ENCODE assay signal across 13 cellular contexts in the genomic region with DNA sequence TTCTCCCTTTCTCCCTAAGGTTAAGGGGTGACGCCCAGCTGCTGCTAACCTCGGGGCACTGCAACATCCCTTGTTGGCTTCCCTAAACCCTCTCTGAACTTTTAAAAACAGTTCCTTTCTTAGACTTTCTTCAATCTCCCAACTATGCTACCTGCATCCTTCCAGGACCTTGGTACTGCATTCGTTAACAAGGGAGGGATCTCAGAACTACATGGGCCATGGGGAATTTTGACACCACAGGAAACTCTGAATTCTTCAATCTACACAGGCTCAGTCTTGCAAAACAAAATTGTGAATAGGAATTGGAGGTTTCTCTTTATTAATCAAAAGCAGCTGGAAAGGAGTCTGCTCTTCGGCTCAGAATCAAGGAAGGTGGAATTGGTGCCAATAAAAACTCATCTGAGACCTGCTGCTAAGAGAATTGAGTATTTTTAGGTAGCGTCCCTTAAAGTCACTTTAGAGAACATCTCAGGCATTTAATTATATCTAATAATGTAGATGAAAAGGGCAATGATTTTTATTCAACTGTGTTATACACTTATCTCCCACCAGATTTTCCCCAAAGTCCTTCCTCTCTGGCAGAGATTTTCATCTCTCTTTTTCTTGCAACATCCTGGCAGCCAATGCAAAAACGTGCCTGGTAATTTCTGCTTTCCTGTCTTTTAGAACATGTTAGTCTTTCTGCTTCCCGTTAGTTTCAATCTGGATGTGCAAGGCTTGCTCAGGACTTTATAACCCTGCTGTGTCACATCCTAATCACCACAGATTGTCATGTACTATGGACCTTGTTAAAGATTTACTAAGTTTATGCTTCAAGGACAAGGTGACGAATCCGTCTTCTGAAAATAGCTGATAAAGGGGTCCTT.
A peak's percentile ranks its signal among the peaks of the same experiment; 100 is the strongest.
DNase-seq lines count a peak whose midpoint lies in the region; ATAC-seq, FAIRE-seq and TF ChIP-seq lines count a peak whose summit lies in the region.
"Had no signal": no experiment of that assay in that cellular context is flagged by ENCODE, and none has a peak within 500 bp of the region (broad histone marks: within the 10 kb centered on the region; RNA-seq: fewer than 3 reads in every experiment).

No MANE protein-coding gene starts in this region.

- WGBS in SK-N-SH (ENCODE audit: low lambda C conversion rate): 36% methylated on average over 9 of the region's 9 CpGs

- TF ChIP-seq EP300 in SK-N-SH (IDR thresholded peaks at IDR 0.05; ENCODE audit: borderline replicate concordance in 1 of 2, low read depth in 1 of 2, low read length in 1 of 2): peak in 1 of 2 experiments; percentile 31; a peak in 3 of 4 replicates

- H2AFZ ChIP-seq in SK-N-SH (ENCODE audit: low read depth): peak overlapping the region; percentile 13; the same call in 1 of the 2 replicates

- H3K27ac Mint-ChIP-seq in nephron: peak overlapping the region; percentile 70 to 96 (median 93)
- H3K27ac Mint-ChIP-seq: activated T-helper 1 cell treated with anti-CD3 and anti-CD28 coated beads, Interleukin-12 subunit alpha, Interleukin-12 subunit beta, Interleukin-2, Interleukin-4 antibody, amounts not matched to agents 30 ng/mL and 10 ng/mL and 1 ng/mL, durations not matched to agents 14 hours and 24 hours and 36 hours; IgD-negative memory B cell had no signal

- H3K4me3 Mint-ChIP-seq in nephron: peak overlapping the region in 1 of 3 experiments; percentile 7
- H3K4me3 Mint-ChIP-seq: activated T-helper 1 cell treated with anti-CD3 and anti-CD28 coated beads, Interleukin-12 subunit alpha, Interleukin-12 subunit beta, Interleukin-2, Interleukin-4 antibody, amounts not matched to agents 30 ng/mL and 10 ng/mL and 1 ng/mL, durations not matched to agents 14 hours and 24 hours and 36 hours had no signal

- peaks cover 22% of the 10 kb centered on the region for H3F3A ChIP-seq in SK-N-SH (replicated peaks; ENCODE audit: insufficient read depth)

- no peak for FAIRE-seq in frontal cortex (lab: Jason Lieb, UNC)
- FAIRE-seq: keratinocyte, TTC549 had no signal

- H3K27ac ChIP-seq in A673 (ENCODE audit: low read depth, low read length, poor library complexity, severe bottlenecking) (peak overlapping the region; percentile 86), SK-N-SH (ENCODE audit: low read depth in 2 of 2, low read length in 1 of 2) (peak overlapping the region; percentile 67 to 97)

- POLR2A ChIA-PET in A673 (lab: Charles Lee; ENCODE audit: low non-redundant PET): no interaction called here
- POLR2A ChIA-PET in SK-N-SH (lab: Yijun Ruan, JAX): no interaction called here

- H3K9ac ChIP-seq in SK-N-SH: no peak overlapping the region

- in situ Hi-C loops in G401 (cut with HindIII; ENCODE audit: low sequenced_read_pairs): no loop called here

- H3K79me2 ChIP-seq in SK-N-SH (ENCODE audit: insufficient read depth): no peaks in the 10 kb centered on the region

- H3K27me3 ChIP-seq in A673 (replicated peaks; ENCODE audit: insufficient read depth, low read depth, low read length, poor library complexity) (no peaks in the 10 kb centered on the region), SK-N-SH (ENCODE audit: insufficient read depth) (no peaks in the 10 kb centered on the region)

- ATAC-seq in GM19324 (IDR thresholded peaks at IDR 0.05; ENCODE audit: low FRiP score, unreplicated experiment): no peak

- H3K36me3 Mint-ChIP-seq in nephron (ENCODE audit: low read depth): peaks cover 2% of the 10 kb centered on the region

- peak overlapping the region; percentile 56 for H3K4me2 ChIP-seq in SK-N-SH

- H3K4me3 ChIP-seq in A673 (ENCODE audit: low read depth, low read length, poor library complexity, severe bottlenecking) (no peak overlapping the region), SK-N-SH (ENCODE audit: low read depth in 2 of 2, low read length in 1 of 2) (peak overlapping the region in 1 of 2 experiments; percentile 6; a peak in 1 of 4 replicates), fibroblast of the aortic adventitia (ENCODE audit: low read depth, low read length) (no peak overlapping the region)

- intact Hi-C loops in A673 (cut with micrococcal nuclease; ENCODE audit: unreplicated experiment): no loop called here

- BruUV-seq in A673 (replicated peaks; lab: Mats Ljungman, UMichigan): no TSS peak

- H3K4me1 ChIP-seq in A673 (ENCODE audit: insufficient read depth, low read length, poor library complexity, severe bottlenecking) (peaks cover 40% of the 10 kb centered on the region), SK-N-SH (ENCODE audit: control insufficient read depth in 1 of 2, insufficient read depth in 2 of 2, low read depth in 1 of 2, low read length in 1 of 2) (peaks cover 24 to 37% of the 10 kb centered on the region in 2 experiments)

- H3K36me3 ChIP-seq in A673 (ENCODE audit: insufficient read depth, low read length, poor library complexity, severe bottlenecking) (no peaks in the 10 kb centered on the region), SK-N-SH (replicated peaks in 1 of 2; ENCODE audit: control insufficient read depth in 1 of 2, insufficient read depth in 2 of 2, low read length in 1 of 2) (peaks cover 0 to 5% of the 10 kb centered on the region in 2 experiments)

- DNase-seq in A673 (ENCODE audit: low spot score) (peak; percentile 87), SK-N-SH (peak; percentile 45), fibroblast of the aortic adventitia (ENCODE audit: low read depth) (peak; percentile 94), frontal cortex (ENCODE audit: low spot score in 2 of 2) (no peak), G401 (ENCODE audit: low spot score) (no peak), cerebellum (ENCODE audit: low spot score) (no peak)

- H4K20me1 ChIP-seq in SK-N-SH (ENCODE audit: insufficient read depth): no peaks in the 10 kb centered on the region

- H3K4me1 Mint-ChIP-seq in nephron: peaks cover 46% of the 10 kb centered on the region

- H3K9me2 ChIP-seq in SK-N-SH: no peaks in the 10 kb centered on the region

- TF ChIP-seq CTCF in A673 (conservative IDR thresholded peaks at IDR 0.05; ENCODE audit: low read depth, low read length): no peak
- TF ChIP-seq CTCF in SK-N-SH (IDR thresholded peaks at IDR 0.05): no peak
- no peak for TF ChIP-seq CTCF in fibroblast of the aortic adventitia (IDR thresholded peaks at IDR 0.05; ENCODE audit: insufficient read depth, low read length)
- TF ChIP-seq CTCF in nephron (IDR thresholded peaks at IDR 0.05; ENCODE audit: unreplicated experiment in 3 of 3): no peak

- H3K27me3 Mint-ChIP-seq in nephron (ENCODE audit: low read depth): peaks cover 5% of the 10 kb centered on the region
- H3K27me3 Mint-ChIP-seq: IgD-negative memory B cell, progenitor cell of endocrine pancreas had no signal

- H3K9me3 ChIP-seq in A673 (ENCODE audit: low read depth, low read length, poor library complexity, severe bottlenecking) (no peaks in the 10 kb centered on the region), SK-N-SH (no peaks in the 10 kb centered on the region)

- peak; percentile 30; the same call in 1 of the 2 replicates for TF ChIP-seq RAD21 in SK-N-SH (IDR thresholded peaks at IDR 0.05; ENCODE audit: low read length)

- CTCF ChIA-PET in A673 (lab: Charles Lee): no interaction called here
- CTCF ChIA-PET in SK-N-SH (lab: Yijun Ruan, JAX): interaction anchor here (0.6 to 3.0 kb wide), 6 partner anchors 19 to 682 kb away, joined by 3 to 9 read pairs (median 5); no protein-coding TSS in a partner anchor

- H3K9me3 Mint-ChIP-seq in nephron: no peaks in the 10 kb centered on the region
- H3K9me3 Mint-ChIP-seq: activated T-helper 1 cell treated with anti-CD3 and anti-CD28 coated beads, Interleukin-12 subunit alpha, Interleukin-12 subunit beta, Interleukin-2, Interleukin-4 antibody, amounts not matched to agents 30 ng/mL and 10 ng/mL and 1 ng/mL, durations not matched to agents 14 hours and 24 hours and 36 hours; IgD-negative memory B cell had no signal

TF ChIP-seq in SK-N-SH, 30 proteins besides CTCF, POLR2A, EP300 and RAD21 (continues in another document):
- no peak for TF ChIP-seq SIN3A (IDR thresholded peaks at IDR 0.05; ENCODE audit: borderline replicate concordance, low read depth, low read length)
- TF ChIP-seq NRF1 (IDR thresholded peaks at IDR 0.05; ENCODE audit: low read depth, low read length): no peak
- no peak for TF ChIP-seq YY1 (IDR thresholded peaks at IDR 0.05; ENCODE audit: low read depth)
- no peak for TF ChIP-seq RFX5 (IDR thresholded peaks at IDR 0.05; ENCODE audit: low read length)
- TF ChIP-seq RCOR1 (IDR thresholded peaks at IDR 0.05; ENCODE audit: low read length): no peak; the same call in 1 of the 2 replicates
- no peak for TF ChIP-seq FOXJ3 (CRISPR knock-in tag; IDR thresholded peaks at IDR 0.05)
- TF ChIP-seq TEAD4 (IDR thresholded peaks at IDR 0.05; ENCODE audit: borderline replicate concordance, insufficient read depth): no peak
- TF ChIP-seq MAX (IDR thresholded peaks at IDR 0.05; ENCODE audit: low read depth): no peak
- TF ChIP-seq RXRA (IDR thresholded peaks at IDR 0.05; ENCODE audit: borderline replicate concordance, low read depth): no peak
- no peak for TF ChIP-seq SMC3 (IDR thresholded peaks at IDR 0.05; ENCODE audit: low read depth, low read length)
- TF ChIP-seq POLR2AphosphoS5 (IDR thresholded peaks at IDR 0.05; ENCODE audit: low read depth, low read length): no peak
- TF ChIP-seq JUND (IDR thresholded peaks at IDR 0.05): no peak
- TF ChIP-seq CHD2 (IDR thresholded peaks at IDR 0.05; ENCODE audit: low read length, partially characterized antibody): no peak
- peak; percentile 84 for TF ChIP-seq TCF12 (IDR thresholded peaks at IDR 0.05)
- TF ChIP-seq MEF2A (IDR thresholded peaks at IDR 0.05; ENCODE audit: borderline replicate concordance, low read depth): no peak
- TF ChIP-seq FOXM1 (IDR thresholded peaks at IDR 0.05; ENCODE audit: low read depth): no peak
- TF ChIP-seq FOSL2 (IDR thresholded peaks at IDR 0.05; ENCODE audit: borderline replicate concordance, low read depth): no peak
- TF ChIP-seq TAF1 (IDR thresholded peaks at IDR 0.05; ENCODE audit: borderline replicate concordance, low read depth, low read length): no peak
- peak; percentile 48; the same call in 1 of the 2 replicates for TF ChIP-seq GATA2 (CRISPR knock-in tag; IDR thresholded peaks at IDR 0.05)

Comparison
In these comparisons a context has a peak if more than half of its experiments do, and no peak if none do; other contexts are left out.
1. DNase-seq: peak in A673 (single experiment), SK-N-SH (single experiment) and fibroblast of the aortic adventitia (single experiment); none in frontal cortex (0 of 2), G401 (single experiment) and cerebellum (single experiment).